In the genomic region with DNA sequence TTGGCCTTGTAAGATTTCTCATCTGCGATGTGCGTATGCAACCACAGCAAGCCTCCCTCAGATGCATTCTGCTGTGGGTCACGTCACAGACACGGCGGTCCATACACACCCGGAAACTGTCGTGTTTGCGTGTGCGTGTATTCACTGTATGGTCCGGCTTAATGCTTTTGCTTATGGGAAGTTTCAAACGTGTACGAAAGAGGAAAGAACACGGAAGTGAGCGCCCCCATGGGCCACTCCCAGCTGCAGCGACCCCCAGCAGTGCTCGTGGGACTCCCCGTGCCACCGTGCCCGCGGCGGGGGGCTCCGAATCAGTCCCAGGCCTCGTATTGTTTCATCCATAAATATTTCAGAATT, we compare ENCODE assay signal across 10 cellular contexts. TPM values are rescaled to one million over a fixed set of nuclear protein-coding genes. Genes with fewer than 3 reads are reported as not detected.
A peak's percentile ranks its signal among the peaks of the same experiment; 100 is the strongest.
DNase-seq lines count a peak whose midpoint lies in the region; ATAC-seq, FAIRE-seq and TF ChIP-seq lines count a peak whose summit lies in the region.
"Had no signal": no experiment of that assay in that cellular context is flagged by ENCODE, and none has a peak within 500 bp of the region (broad histone marks: within the 10 kb centered on the region; RNA-seq: fewer than 3 reads in every experiment).

No MANE protein-coding gene starts in this region.

- peaks cover 14 to 28% (median 16%) of the 10 kb centered on the region in 3 donors for H3K27me3 Mint-ChIP-seq in CD14-positive monocyte (ENCODE audit: low read depth in 3 of 3)
- H3K27me3 Mint-ChIP-seq in naive thymus-derived CD8-positive, alpha-beta T cell, result peaks cover 0 to 2% (median 0%) of the 10 kb centered on the region in 5 donors

- DNase-seq in CD14-positive monocyte (ENCODE audit: low spot score) (no peak), adipocyte (ENCODE audit: low read depth) (no peak), posterior vena cava (ENCODE audit: low spot score) (no peak), NCI-H2196 (lab: John Stamatoyannopoulos, UW; ENCODE audit: unreplicated experiment) (no peak), H54 (ENCODE audit: insufficient read length, low spot score) (no peak)
- peak in 1 of 10 donors; percentile 37 for DNase-seq in naive thymus-derived CD8-positive, alpha-beta T cell

- peak overlapping the region; percentile 77 for H3K4me3 ChIP-seq in adipocyte (ENCODE audit: low read length)

- FAIRE-seq in H54 (lab: Jason Lieb, UNC), result no peak

- intact Hi-C loops in CD14-positive monocyte (cut with micrococcal nuclease) (no loop called here), posterior vena cava (cut with DNase I) (loop anchor here in 1 of 2 donors (10.0 kb wide), 1 partner anchor 94 kb away; no protein-coding TSS in a partner anchor)

- POLR2A ChIA-PET in naive thymus-derived CD8-positive, alpha-beta T cell (lab: Charles Lee), result interaction anchor here (1.5 to 2.4 kb wide), 3 partner anchors 9 to 25 kb away, joined by 3 to 14 read pairs (median 10); a partner anchor contains a TSS

- H3K27me3 ChIP-seq in adipocyte (replicated peaks; ENCODE audit: control insufficient read depth, insufficient read depth, low read length), result peaks cover 1% of the 10 kb centered on the region

- peaks cover 0 to 2% (median 0%) of the 10 kb centered on the region in 7 donors for H3K9me3 Mint-ChIP-seq in CD14-positive monocyte
- H3K9me3 Mint-ChIP-seq in naive thymus-derived CD8-positive, alpha-beta T cell, result peaks cover 0 to 10% (median 0%) of the 10 kb centered on the region in 9 donors
- H3K9me3 Mint-ChIP-seq: activated T-helper 2 cell treated with anti-CD3 and anti-CD28 coated beads, Interferon-gamma antibody, Interleukin-2, Interleukin-4, amounts not matched to agents 10 μg/mL and 5 μg/mL and 100 μg/mL, durations not matched to agents 14 hours and 24 hours and 36 hours; mesothelial cell of epicardium had no signal

- no peaks in the 10 kb centered on the region for H3K36me3 Mint-ChIP-seq in CD14-positive monocyte
- peaks cover 0 to 35% (median 9%) of the 10 kb centered on the region in 3 donors for H3K36me3 Mint-ChIP-seq in naive thymus-derived CD8-positive, alpha-beta T cell
- H3K36me3 Mint-ChIP-seq: mesothelial cell of epicardium had no signal

- H3K9me3 ChIP-seq in adipocyte (ENCODE audit: control insufficient read depth, low read length), result no peaks in the 10 kb centered on the region

- peak overlapping the region; percentile 47 for H3K9ac ChIP-seq in adipocyte (ENCODE audit: low read length)

- ATAC-seq in HG02623 (IDR thresholded peaks at IDR 0.05; ENCODE audit: unreplicated experiment) (peak; percentile 19), HG02571 (IDR thresholded peaks at IDR 0.05; ENCODE audit: unreplicated experiment) (no peak)
- peak; percentile 68 to 84 for ATAC-seq in naive thymus-derived CD8-positive, alpha-beta T cell

- peaks cover 18% of the 10 kb centered on the region for H3K4me1 ChIP-seq in adipocyte (ENCODE audit: control insufficient read depth, insufficient read depth, low read length)

- no peak for TF ChIP-seq POLR2A in H54 (IDR thresholded peaks at IDR 0.05; ENCODE audit: low read depth, low read length)

- no peak for TF ChIP-seq CTCF in CD14-positive monocyte (IDR thresholded peaks at IDR 0.05)

- H3K4me1 Mint-ChIP-seq in CD14-positive monocyte, result peaks cover 16% of the 10 kb centered on the region
- H3K4me1 Mint-ChIP-seq in naive thymus-derived CD8-positive, alpha-beta T cell, result peaks cover 18 to 36% (median 30%) of the 10 kb centered on the region in 4 donors

- no peaks in the 10 kb centered on the region for H3K36me3 ChIP-seq in adipocyte (ENCODE audit: control insufficient read depth, insufficient read depth, low read length, severe bottlenecking)

- peak overlapping the region; percentile 63 to 84 for H3K4me3 Mint-ChIP-seq in CD14-positive monocyte
- H3K4me3 Mint-ChIP-seq in naive thymus-derived CD8-positive, alpha-beta T cell, result peak overlapping the region; percentile 65 to 88 (median 73)
- H3K4me3 Mint-ChIP-seq: mesothelial cell of epicardium had no signal

- H3K27ac Mint-ChIP-seq in CD14-positive monocyte, result peak overlapping the region in 6 of 7 donors; percentile 43 to 84 (median 66)
- peak overlapping the region; percentile 58 to 97 (median 90) for H3K27ac Mint-ChIP-seq in naive thymus-derived CD8-positive, alpha-beta T cell
- H3K27ac Mint-ChIP-seq: activated T-helper 2 cell treated with anti-CD3 and anti-CD28 coated beads, Interferon-gamma antibody, Interleukin-2, Interleukin-4, amounts not matched to agents 10 μg/mL and 5 μg/mL and 100 μg/mL, durations not matched to agents 14 hours and 24 hours and 36 hours; mesothelial cell of epicardium had no signal

RNA-seq across cellular contexts. Expression of a gene that starts 10.2 kb away (rescaled TPM):
- polyA plus RNA-seq in CD14-positive monocyte, result not detected
- 10 to 100 TPM; 14.2 to 15.9 TPM for total RNA-seq in naive thymus-derived CD8-positive, alpha-beta T cell
- polyA plus RNA-seq in naive thymus-derived CD8-positive, alpha-beta T cell, result 1 to 10 TPM in 2 of 3 donors, under 1 TPM in 1; 0.34 to 1.5 (median 1.2) TPM
- 10 to 100 TPM in 1 of 2 donors, 1 to 10 TPM in 1; 9.6 to 14.1 TPM for total RNA-seq in posterior vena cava
- total RNA-seq: activated T-helper 2 cell treated with anti-CD3 and anti-CD28 coated beads, Interferon-gamma antibody, Interleukin-2, Interleukin-4, amounts not matched to agents 10 μg/mL and 5 μg/mL and 100 μg/mL, durations not matched to agents 14 hours and 24 hours and 36 hours had no signal

RNA-seq across cellular contexts. Expression of a gene that starts 25.9 kb away (rescaled TPM):
- 10 to 100 TPM; 11.2 to 20.2 TPM for polyA plus RNA-seq in CD14-positive monocyte
- 10 to 100 TPM; 52.0 to 52.4 TPM for total RNA-seq in naive thymus-derived CD8-positive, alpha-beta T cell
- 10 to 100 TPM; 16.4 to 34.7 (median 29.6) TPM for polyA plus RNA-seq in naive thymus-derived CD8-positive, alpha-beta T cell
- total RNA-seq in posterior vena cava, result 10 to 100 TPM; 18.7 to 25.3 TPM
